In the genomic region with DNA sequence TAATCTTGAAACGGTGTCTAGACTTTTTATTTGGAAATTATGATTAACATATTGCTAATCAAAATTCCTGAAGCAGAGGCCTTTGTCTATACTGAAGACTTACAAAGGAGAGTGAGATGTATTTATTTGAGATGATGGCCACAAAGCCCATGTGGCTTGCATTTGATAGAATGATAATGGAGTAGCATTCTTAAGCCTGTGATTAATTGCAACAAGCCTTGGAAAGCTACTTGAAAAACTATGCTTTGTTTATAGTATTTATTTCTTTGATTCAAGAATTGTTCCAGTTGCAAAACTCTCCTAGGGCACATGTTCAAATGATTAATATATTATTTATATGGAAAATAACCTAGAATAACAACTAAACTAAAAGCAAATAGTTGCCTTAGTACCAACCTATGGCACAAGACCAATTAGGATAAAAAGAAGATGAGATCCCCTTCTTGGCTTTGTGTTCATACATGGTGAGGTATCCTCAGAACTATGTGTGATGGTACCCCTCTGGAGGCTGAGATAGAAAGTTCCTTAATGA, we compare ENCODE assay signal across 17 cellular contexts.
DNase-seq lines count a peak whose midpoint lies in the region; ATAC-seq and TF ChIP-seq lines count a peak whose summit lies in the region.
"Had no signal": no experiment of that assay in that cellular context is flagged by ENCODE, and none has a peak within 500 bp of the region (broad histone marks: within the 10 kb centered on the region; RNA-seq: fewer than 3 reads in every experiment).

No MANE protein-coding gene starts in this region.

- H3K4me2 ChIP-seq in Karpas-422 (ENCODE audit: low read depth, low read length, poor library complexity, severe bottlenecking), result no peak overlapping the region

- CTCF ChIA-PET in activated CD4-positive, alpha-beta memory T cell treated with anti-CD3 and anti-CD28 coated beads for 36 hours (lab: Charles Lee), result no interaction called here

- H3K4me1 Mint-ChIP-seq in endothelial cell (ENCODE audit: unreplicated experiment), result no peaks in the 10 kb centered on the region
- H3K4me1 Mint-ChIP-seq in activated CD4-positive, alpha-beta memory T cell treated with anti-CD3 and anti-CD28 coated beads for 36 hours (ENCODE audit: low read depth), result no peaks in the 10 kb centered on the region
- H3K4me1 Mint-ChIP-seq: activated CD4-positive, alpha-beta T cell treated with anti-CD3 and anti-CD28 coated beads, Interleukin-2, amount 10 ng/mL, durations not matched to agents 7 days and 5 days; stimulated activated naive CD8-positive, alpha-beta T cell treated with anti-CD3 and anti-CD28 coated beads, Interleukin-15, amount 100 ng/mL, for 72 hours had no signal

- no peak for TF ChIP-seq POLR2A in vagina (IDR thresholded peaks at IDR 0.05)

- no peak overlapping the region for H3K27ac ChIP-seq in Karpas-422 (ENCODE audit: low read length)
- peak overlapping the region; percentile 53 for H3K27ac ChIP-seq in muscle layer of colon (ENCODE audit: low read depth, low read length)
- peak overlapping the region; percentile 55 for H3K27ac ChIP-seq in vagina
- H3K27ac ChIP-seq: right lobe of liver had no signal

- no peak for ATAC-seq in GM21825 (IDR thresholded peaks at IDR 0.05; ENCODE audit: unreplicated experiment)
- no peak for ATAC-seq in GM19023 (IDR thresholded peaks at IDR 0.05; ENCODE audit: unreplicated experiment)
- ATAC-seq: effector memory CD8-positive, alpha-beta T cell; gastrocnemius medialis; stimulated activated naive CD8-positive, alpha-beta T cell treated with anti-CD3 and anti-CD28 coated beads, Interleukin-15, amount 100 ng/mL, for 72 hours had no signal

- TF ChIP-seq CTCF in endothelial cell (IDR thresholded peaks at IDR 0.05; ENCODE audit: unreplicated experiment), result no peak
- no peak for TF ChIP-seq CTCF in vagina (IDR thresholded peaks at IDR 0.05)

- peaks cover 4% of the 10 kb centered on the region for H3K27me3 Mint-ChIP-seq in endothelial cell (ENCODE audit: unreplicated experiment)
- no peaks in the 10 kb centered on the region for H3K27me3 Mint-ChIP-seq in activated CD4-positive, alpha-beta memory T cell treated with anti-CD3 and anti-CD28 coated beads for 36 hours
- H3K27me3 Mint-ChIP-seq: activated CD4-positive, alpha-beta T cell treated with anti-CD3 and anti-CD28 coated beads, Interleukin-2, amount 10 ng/mL, durations not matched to agents 7 days and 5 days; effector memory CD8-positive, alpha-beta T cell; stimulated activated naive CD8-positive, alpha-beta T cell treated with anti-CD3 and anti-CD28 coated beads, Interleukin-15, amount 100 ng/mL, for 72 hours had no signal

- H4K20me1 ChIP-seq in Karpas-422 (ENCODE audit: insufficient read depth, low read depth, low read length), result no peaks in the 10 kb centered on the region

- H3K4me3 Mint-ChIP-seq in endothelial cell (ENCODE audit: unreplicated experiment), result peak overlapping the region; percentile 11
- no peak overlapping the region for H3K4me3 Mint-ChIP-seq in activated CD4-positive, alpha-beta memory T cell treated with anti-CD3 and anti-CD28 coated beads for 36 hours
- H3K4me3 Mint-ChIP-seq: activated CD4-positive, alpha-beta T cell treated with anti-CD3 and anti-CD28 coated beads, Interleukin-2, amount 10 ng/mL, durations not matched to agents 7 days and 5 days; effector memory CD8-positive, alpha-beta T cell; stimulated activated naive CD8-positive, alpha-beta T cell treated with anti-CD3 and anti-CD28 coated beads, Interleukin-15, amount 100 ng/mL, for 72 hours had no signal

- peaks cover 13% of the 10 kb centered on the region for H3K4me1 ChIP-seq in Karpas-422 (ENCODE audit: low read length)
- peaks cover 46% of the 10 kb centered on the region for H3K4me1 ChIP-seq in muscle layer of colon (ENCODE audit: insufficient read depth, low read length)
- H3K4me1 ChIP-seq in vagina, result peaks cover 32% of the 10 kb centered on the region
- H3K4me1 ChIP-seq: right lobe of liver had no signal

- no peaks in the 10 kb centered on the region for H3K9me2 ChIP-seq in Karpas-422 (replicated peaks; ENCODE audit: insufficient read depth, low read length)

- H3K79me2 ChIP-seq in Karpas-422 (ENCODE audit: low read length), result no peaks in the 10 kb centered on the region

- H3K9me3 Mint-ChIP-seq in endothelial cell (ENCODE audit: unreplicated experiment), result no peaks in the 10 kb centered on the region
- H3K9me3 Mint-ChIP-seq in activated CD4-positive, alpha-beta memory T cell treated with anti-CD3 and anti-CD28 coated beads for 36 hours, result no peaks in the 10 kb centered on the region
- H3K9me3 Mint-ChIP-seq: activated CD4-positive, alpha-beta T cell treated with anti-CD3 and anti-CD28 coated beads, Interleukin-2, amount 10 ng/mL, durations not matched to agents 7 days and 5 days; effector memory CD8-positive, alpha-beta T cell; stimulated activated naive CD8-positive, alpha-beta T cell treated with anti-CD3 and anti-CD28 coated beads, Interleukin-15, amount 100 ng/mL, for 72 hours had no signal

- no peaks in the 10 kb centered on the region for H3K36me3 Mint-ChIP-seq in endothelial cell (ENCODE audit: low read depth, unreplicated experiment)
- H3K36me3 Mint-ChIP-seq in activated CD4-positive, alpha-beta memory T cell treated with anti-CD3 and anti-CD28 coated beads for 36 hours, result no peaks in the 10 kb centered on the region

- POLR2A ChIA-PET in activated CD4-positive, alpha-beta memory T cell treated with anti-CD3 and anti-CD28 coated beads for 36 hours (lab: Charles Lee), result no interaction called here

- H3K4me3 ChIP-seq in Karpas-422 (ENCODE audit: low read length), result no peak overlapping the region
- peak overlapping the region in 1 of 2 donors; percentile 63 for H3K4me3 ChIP-seq in muscle layer of colon (ENCODE audit: low read depth in 1 of 2, low read length in 2 of 2)
- H3K4me3 ChIP-seq in vagina, result no peak overlapping the region
- H3K4me3 ChIP-seq: gastrocnemius medialis, mucosa of descending colon, right lobe of liver had no signal

- intact Hi-C loops in vagina (cut with DNase I), result no loop called here
- intact Hi-C loops in activated CD4-positive, alpha-beta memory T cell treated with anti-CD3 and anti-CD28 coated beads for 36 hours (cut with micrococcal nuclease), result no loop called here

- no peak for DNase-seq in Karpas-422
- DNase-seq in endothelial cell (ENCODE audit: low spot score), result no peak
- no peak for DNase-seq in vagina (ENCODE audit: extremely low spot score in 2 of 2)
- DNase-seq in activated CD4-positive, alpha-beta memory T cell treated with anti-CD3 and anti-CD28 coated beads for 36 hours, result no peak
- DNase-seq: activated CD4-positive, alpha-beta T cell treated with anti-CD3 and anti-CD28 coated beads, Interleukin-2, amount 10 ng/mL, durations not matched to agents 7 days and 5 days; aorta; BE2C; Calu3; effector memory CD8-positive, alpha-beta T cell; gastrocnemius medialis; mucosa of descending colon; NCI-H2227 treated with DMSO at 0.1 percent for 48 hours; right lobe of liver; stimulated activated naive CD8-positive, alpha-beta T cell treated with anti-CD3 and anti-CD28 coated beads, Interleukin-15, amount 100 ng/mL, for 72 hours had no signal

- no peaks in the 10 kb centered on the region for H3K36me3 ChIP-seq in Karpas-422 (ENCODE audit: insufficient read depth, low read length)
- H3K36me3 ChIP-seq in muscle layer of colon (ENCODE audit: insufficient read depth, low read length), result no peaks in the 10 kb centered on the region
- no peaks in the 10 kb centered on the region for H3K36me3 ChIP-seq in vagina
- H3K36me3 ChIP-seq: BE2C, gastrocnemius medialis, right lobe of liver had no signal

- H3K27ac Mint-ChIP-seq in endothelial cell (ENCODE audit: unreplicated experiment), result no peak overlapping the region
- no peak overlapping the region for H3K27ac Mint-ChIP-seq in activated CD4-positive, alpha-beta memory T cell treated with anti-CD3 and anti-CD28 coated beads for 36 hours
- H3K27ac Mint-ChIP-seq: activated CD4-positive, alpha-beta T cell treated with anti-CD3 and anti-CD28 coated beads, Interleukin-2, amount 10 ng/mL, durations not matched to agents 7 days and 5 days; effector memory CD8-positive, alpha-beta T cell had no signal

- H3K27me3 ChIP-seq in Karpas-422 (ENCODE audit: low read length) (no peaks in the 10 kb centered on the region), muscle layer of colon (ENCODE audit: control insufficient read depth in 1 of 2, insufficient read depth in 2 of 2, low read length in 2 of 2) (no peaks in the 10 kb centered on the region), vagina (no peaks in the 10 kb centered on the region)
- H3K27me3 ChIP-seq: BE2C, gastrocnemius medialis, right lobe of liver had no signal

- H2AFZ ChIP-seq in Karpas-422 (ENCODE audit: low read length), result peak overlapping the region; percentile 18; the same call in 1 of the 2 replicates

- H3K9ac ChIP-seq in Karpas-422 (ENCODE audit: low read length) (no peak overlapping the region), muscle layer of colon (ENCODE audit: low read length) (no peak overlapping the region)

- H3K9me3 ChIP-seq in Karpas-422 (ENCODE audit: low read length), result no peaks in the 10 kb centered on the region
- no peaks in the 10 kb centered on the region for H3K9me3 ChIP-seq in muscle layer of colon (ENCODE audit: low read length)
- no peaks in the 10 kb centered on the region for H3K9me3 ChIP-seq in vagina
- H3K9me3 ChIP-seq: BE2C, gastrocnemius medialis, mucosa of descending colon, right lobe of liver had no signal
